8 cellular contexts compared by ENCODE assay signal in the genomic region with DNA sequence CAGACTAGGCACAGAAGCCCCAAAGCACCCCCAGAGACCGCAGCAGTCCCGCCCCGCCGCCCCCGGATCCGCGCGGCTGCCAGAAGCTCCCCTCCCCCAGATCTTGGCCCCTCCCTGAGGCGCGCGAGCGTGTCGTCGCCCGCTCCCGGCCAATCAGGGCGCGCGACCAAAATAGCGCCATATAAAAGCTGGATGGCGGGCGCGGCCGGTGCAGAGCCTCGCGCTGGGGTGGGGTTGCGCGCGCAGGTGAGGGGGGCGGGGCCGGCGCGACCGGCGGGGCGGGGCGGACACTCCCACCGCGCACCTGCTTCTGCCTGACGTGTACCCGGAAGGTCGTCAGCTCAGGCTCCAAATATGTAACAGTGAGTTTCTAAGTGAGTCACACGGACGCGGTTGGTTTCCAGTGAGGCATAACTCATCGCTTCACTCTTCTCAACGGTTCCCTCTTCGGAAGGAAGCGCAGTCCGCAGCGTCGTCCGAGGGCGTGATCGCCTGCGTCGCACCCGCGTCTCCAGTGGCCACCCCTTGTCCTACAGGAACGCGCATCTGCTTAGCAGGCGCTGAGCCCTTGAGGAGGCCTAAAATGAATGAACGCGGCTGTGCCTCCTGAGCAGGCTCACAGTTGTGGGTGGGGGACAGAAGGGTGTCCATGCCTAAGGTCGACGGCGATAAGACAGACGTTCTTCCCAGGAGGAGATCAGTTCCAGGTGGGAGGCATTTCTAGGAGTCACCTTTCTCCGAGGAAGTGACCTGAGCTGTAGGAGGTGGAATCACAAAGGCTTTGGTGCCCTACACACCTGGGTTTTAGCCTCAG. TPM values are rescaled to one million over a fixed set of nuclear protein-coding genes. Genes with fewer than 3 reads are reported as not detected.
DNase-seq lines count a peak whose midpoint lies in the region; ATAC-seq and TF ChIP-seq lines count a peak whose summit lies in the region.

No MANE protein-coding gene starts in this region.

- no peaks in the 10 kb centered on the region for H3K79me2 ChIP-seq in OCI-LY3 (ENCODE audit: low read length)

- 0 out of 2 replicates have a peak, but pooled peaks have one; percentile 7 for TF ChIP-seq CTCF in OCI-LY3 (IDR thresholded peaks at IDR 0.05; ENCODE audit: low read depth, low read length)

- peak overlapping the region; percentile 100 for H3K4me2 ChIP-seq in OCI-LY3 (ENCODE audit: low read length)

- DNase-seq in DMS79 treated with DMSO at 0.1 percent for 48 hours (lab: John Stamatoyannopoulos, UW) (peak; percentile 98), myocyte (ENCODE audit: low read depth) (peak; percentile 92)
- peak; percentile 98 for DNase-seq in activated T-cell treated with anti-CD3 and anti-CD28 coated beads, Interleukin-2, amount 50 U/mL, for 1 hour
- peak; percentile 91 to 96 for DNase-seq in stimulated activated CD8-positive, alpha-beta memory T cell treated with anti-CD3 and anti-CD28 coated beads, Interleukin-7, amount 100 ng/mL, for 4 hours (ENCODE audit: low read depth in 2 of 2)

- 0 out of 2 replicates have a peak, but pooled peaks cover 14% of the 10 kb centered on the region for H3K4me1 ChIP-seq in HUES64 (ENCODE audit: insufficient read depth, low read length)
- peaks cover 55% of the 10 kb centered on the region for H3K4me1 ChIP-seq in OCI-LY3 (ENCODE audit: low read length)

- H3K9me3 ChIP-seq in HUES64 (ENCODE audit: insufficient read depth, low read depth, low read length) (no peaks in the 10 kb centered on the region), OCI-LY3 (ENCODE audit: insufficient read depth, low read length) (peaks cover 5% of the 10 kb centered on the region; the same call in 1 of the 2 replicates)

- H3K27me3 ChIP-seq in HUES64 (ENCODE audit: insufficient read depth, low read length) (no peaks in the 10 kb centered on the region), OCI-LY3 (ENCODE audit: low read depth, low read length) (no peaks in the 10 kb centered on the region)

- H4K20me1 ChIP-seq in OCI-LY3 (ENCODE audit: insufficient read depth, low read length): no peaks in the 10 kb centered on the region

- ATAC-seq in GM21526 (IDR thresholded peaks at IDR 0.05; ENCODE audit: low FRiP score, unreplicated experiment) (peak; percentile 91), esophagus mucosa (peak; percentile 93)

- H3K27ac ChIP-seq in HUES64 (ENCODE audit: low read depth, low read length) (peak overlapping the region; percentile 96), OCI-LY3 (ENCODE audit: low read length) (peak overlapping the region; percentile 97)

- H3K9ac ChIP-seq in HUES64 (ENCODE audit: low read depth, low read length) (peak overlapping the region; percentile 83), OCI-LY3 (ENCODE audit: low read length) (peak overlapping the region; percentile 94)

- peak overlapping the region; percentile 92 for H2AFZ ChIP-seq in OCI-LY3 (ENCODE audit: low read depth, low read length)

- 6% methylated on average over 69 of the region's 69 CpGs for WGBS in HUES64

- peak overlapping the region; percentile 57 for H3K4me3 ChIP-seq in HUES64 (ENCODE audit: low read length)
- peak overlapping the region; percentile 85 for H3K4me3 ChIP-seq in OCI-LY3 (ENCODE audit: low read length)

- no peaks in the 10 kb centered on the region for H3K36me3 ChIP-seq in HUES64 (ENCODE audit: insufficient read depth, low read length)
- H3K36me3 ChIP-seq in OCI-LY3 (replicated peaks; ENCODE audit: low read depth, low read length): no peaks in the 10 kb centered on the region

RNA-seq across cellular contexts. Expression of a gene that starts 50.6 kb away (rescaled TPM):
- 158 TPM for polyA plus RNA-seq in HUES64 (2013, experiment 1 of 2)
- polyA plus RNA-seq in HUES64 (2013, experiment 2 of 2): 143 TPM
- total RNA-seq in esophagus mucosa (368 TPM), myocyte (41.2 and 71.0 TPM in 2 replicates)
- 96.7 TPM for polyA plus RNA-seq in myocyte (2012)

Comparison
In these comparisons a context has a peak if more than half of its experiments do, and no peak if none do; other contexts are left out.
1. Peak in every context shown above with its lines: DNase-seq, ATAC-seq, H3K4me3 ChIP-seq and H3K27ac ChIP-seq.